In genomic region chr5:172741206-172741582, GRCh38 we compare ENCODE assay signal across 14 cellular contexts. TPM values are rescaled to one million over a fixed set of nuclear protein-coding genes. Genes with fewer than 3 reads are reported as not detected.
DNase-seq lines count a peak whose midpoint lies in the region; ATAC-seq and TF ChIP-seq lines count a peak whose summit lies in the region.
"Had no signal": no experiment of that assay in that cellular context is flagged by ENCODE, and none has a peak within 500 bp of the region (broad histone marks: within the 10 kb centered on the region; RNA-seq: fewer than 3 reads in every experiment).

No MANE protein-coding gene starts in this region.

- TF ChIP-seq CTCF in SK-N-SH (IDR thresholded peaks at IDR 0.05) (no peak), brain microvascular endothelial cell (IDR thresholded peaks at IDR 0.05; ENCODE audit: low read depth, low read length, missing control alignments) (no peak)

- POLR2A ChIA-PET in SK-N-SH (lab: Yijun Ruan, JAX) = interaction anchor here (1.1 kb wide), 1 partner anchor 23 kb away, joined by 4 read pairs; no protein-coding TSS in a partner anchor

- in situ Hi-C loops in brain microvascular endothelial cell (cut with HindIII; ENCODE audit: low pct_ligation_motif_present, low sequenced_read_pairs) = no loop called here

- H3K27me3 ChIP-seq in SK-N-SH (ENCODE audit: insufficient read depth) (no peaks in the 10 kb centered on the region), brain microvascular endothelial cell (replicated peaks) (no peaks in the 10 kb centered on the region), muscle layer of duodenum (ENCODE audit: low read depth, low read length) (no peaks in the 10 kb centered on the region), thymus (ENCODE audit: control insufficient read depth, insufficient read depth) (no peaks in the 10 kb centered on the region)

- TF ChIP-seq EP300 in SK-N-SH (IDR thresholded peaks at IDR 0.05; ENCODE audit: borderline replicate concordance in 1 of 2, low read depth in 1 of 2, low read length in 1 of 2) = no peak

- DNase-seq in SK-N-SH (no peak), brain microvascular endothelial cell (no peak), hypothalamus (lab: John Stamatoyannopoulos, UW) (no peak)
- no peak for DNase-seq in activated CD4-positive, alpha-beta T cell treated with anti-CD3 and anti-CD28 coated beads, Interleukin-2, amount 50 U/mL, for 48 hours
- DNase-seq: activated CD4-positive, alpha-beta memory T cell treated with anti-CD3 and anti-CD28 coated beads, Interleukin-2, amount 10 ng/mL, durations not matched to agents 7 days and 5 days; activated naive CD8-positive, alpha-beta T cell treated with anti-CD3 and anti-CD28 coated beads, Interleukin-2, amount 10 ng/mL, durations not matched to agents 7 days and 5 days; DMS79; NCI-H1417; T-helper 1 cell had no signal

- H3K36me3 ChIP-seq in SK-N-SH (replicated peaks in 1 of 2; ENCODE audit: control insufficient read depth in 1 of 2, insufficient read depth in 2 of 2, low read length in 1 of 2) = no peaks in the 10 kb centered on the region
- H3K36me3 ChIP-seq in brain microvascular endothelial cell (replicated peaks) = no peaks in the 10 kb centered on the region
- no peaks in the 10 kb centered on the region for H3K36me3 ChIP-seq in muscle layer of duodenum (ENCODE audit: control insufficient read depth in 1 of 2, insufficient read depth in 2 of 2, low read length in 2 of 2)
- no peaks in the 10 kb centered on the region for H3K36me3 ChIP-seq in thymus (ENCODE audit: control insufficient read depth, insufficient read depth)

- H3K4me3 ChIP-seq in SK-N-SH (ENCODE audit: low read depth in 2 of 2, low read length in 1 of 2) (no peak overlapping the region), brain microvascular endothelial cell (ENCODE audit: low read depth, low read length) (no peak overlapping the region), muscle layer of duodenum (ENCODE audit: low read depth in 1 of 2, low read length in 2 of 2) (no peak overlapping the region), thymus (ENCODE audit: low read length) (no peak overlapping the region)

- H3K9me2 ChIP-seq in SK-N-SH = no peaks in the 10 kb centered on the region

- no peaks in the 10 kb centered on the region for H3K79me2 ChIP-seq in SK-N-SH (ENCODE audit: insufficient read depth)

- 88% methylated on average over 1 of the region's 1 CpG for WGBS in SK-N-SH (ENCODE audit: low lambda C conversion rate)
- WGBS in thymus = 98% methylated on average over 1 of the region's 1 CpG

- TF ChIP-seq RAD21 in SK-N-SH (IDR thresholded peaks at IDR 0.05; ENCODE audit: low read length) = no peak

- H3F3A ChIP-seq in SK-N-SH (replicated peaks; ENCODE audit: insufficient read depth) = peaks cover 5% of the 10 kb centered on the region

- peak overlapping the region; percentile 63; the same call in 1 of the 2 replicates for H3K4me2 ChIP-seq in SK-N-SH

- H2AFZ ChIP-seq in SK-N-SH (ENCODE audit: low read depth) = no peak overlapping the region

- CTCF ChIA-PET in SK-N-SH (lab: Yijun Ruan, JAX) = interaction anchor here (1.6 kb wide), 1 partner anchor 191 kb away, joined by 5 read pairs; no protein-coding TSS in a partner anchor

- H3K9ac ChIP-seq in SK-N-SH = peak overlapping the region; percentile 57

- H3K4me1 ChIP-seq in SK-N-SH (ENCODE audit: control insufficient read depth in 1 of 2, insufficient read depth in 2 of 2, low read depth in 1 of 2, low read length in 1 of 2) = peaks cover 0 to 8% of the 10 kb centered on the region in 2 experiments; a peak in 3 of 4 replicates
- peaks cover 0 to 9% of the 10 kb centered on the region in 2 donors for H3K4me1 ChIP-seq in muscle layer of duodenum (ENCODE audit: control insufficient read depth in 1 of 2, insufficient read depth in 2 of 2, low read length in 2 of 2)
- H3K4me1 ChIP-seq in thymus (ENCODE audit: control insufficient read depth, insufficient read depth, low read length) = no peaks in the 10 kb centered on the region

- peak overlapping the region in 1 of 2 experiments; percentile 90; a peak in 2 of 4 replicates for H3K27ac ChIP-seq in SK-N-SH (ENCODE audit: low read depth in 2 of 2, low read length in 1 of 2)
- peak overlapping the region; percentile 72 for H3K27ac ChIP-seq in brain microvascular endothelial cell
- H3K27ac ChIP-seq in muscle layer of duodenum (ENCODE audit: low read length) = peak overlapping the region; percentile 78
- peak overlapping the region; percentile 42 for H3K27ac ChIP-seq in thymus (ENCODE audit: low read depth)
- H3K27ac ChIP-seq: 22Rv1 had no signal

- H3K9me3 ChIP-seq in SK-N-SH (no peaks in the 10 kb centered on the region), muscle layer of duodenum (ENCODE audit: control insufficient read depth in 1 of 2, low read length in 2 of 2) (no peaks in the 10 kb centered on the region), thymus (ENCODE audit: control insufficient read depth) (no peaks in the 10 kb centered on the region)

- ATAC-seq in SK-N-SH treated with all-trans-retinoic acid at 6 μM for 48 hours (no peak), HG03460 (IDR thresholded peaks at IDR 0.05; ENCODE audit: unreplicated experiment) (no peak)

- H4K20me1 ChIP-seq in SK-N-SH (ENCODE audit: insufficient read depth) = no peaks in the 10 kb centered on the region

TF ChIP-seq in SK-N-SH, 30 proteins besides CTCF, POLR2A, EP300 and RAD21 (continues in another document):
- no peak for TF ChIP-seq PBX3 (IDR thresholded peaks at IDR 0.05)
- TF ChIP-seq RXRA (IDR thresholded peaks at IDR 0.05; ENCODE audit: borderline replicate concordance, low read depth) = no peak
- no peak for TF ChIP-seq USF1 (IDR thresholded peaks at IDR 0.05; ENCODE audit: borderline replicate concordance, low read depth)
- no peak for TF ChIP-seq YY1 (IDR thresholded peaks at IDR 0.05; ENCODE audit: low read depth)
- no peak for TF ChIP-seq POLR2AphosphoS5 (IDR thresholded peaks at IDR 0.05; ENCODE audit: low read depth, low read length)
- no peak for TF ChIP-seq ELF1 (IDR thresholded peaks at IDR 0.05)
- TF ChIP-seq TCF12 (IDR thresholded peaks at IDR 0.05) = no peak
- no peak for TF ChIP-seq NFIC (IDR thresholded peaks at IDR 0.05; ENCODE audit: borderline replicate concordance)
- no peak for TF ChIP-seq NRF1 (IDR thresholded peaks at IDR 0.05; ENCODE audit: low read depth, low read length)
- TF ChIP-seq FOSL2 (IDR thresholded peaks at IDR 0.05; ENCODE audit: borderline replicate concordance, low read depth) = no peak
- no peak for TF ChIP-seq TAF1 (IDR thresholded peaks at IDR 0.05; ENCODE audit: borderline replicate concordance, low read depth, low read length)
- no peak for TF ChIP-seq SIN3A (IDR thresholded peaks at IDR 0.05; ENCODE audit: borderline replicate concordance, low read depth, low read length)

TF ChIP-seq in SK-N-SH treated with all-trans-retinoic acid at 6 μM for 48 hours, 23 proteins besides CTCF, POLR2A, EP300 and RAD21:
- TF ChIP-seq OSR1 (CRISPR knock-in tag; IDR thresholded peaks at IDR 0.05) = no peak

RNA-seq across cellular contexts. Expression of gene DUSP1, which starts 29.8 kb away (rescaled TPM):
- 373 and 455 TPM in 2 replicates for polyA plus RNA-seq in SK-N-SH (2012; rRNA removed)
- polyA plus RNA-seq in SK-N-SH (2012; cell fraction: cytosol; rRNA removed) = 208 and 248 TPM in 2 replicates
- 873 and 891 TPM in 2 replicates for polyA plus RNA-seq in SK-N-SH (2012; cell fraction: nucleus; rRNA removed)
- 272 TPM for polyA plus RNA-seq in thymus
